In the genomic region with DNA sequence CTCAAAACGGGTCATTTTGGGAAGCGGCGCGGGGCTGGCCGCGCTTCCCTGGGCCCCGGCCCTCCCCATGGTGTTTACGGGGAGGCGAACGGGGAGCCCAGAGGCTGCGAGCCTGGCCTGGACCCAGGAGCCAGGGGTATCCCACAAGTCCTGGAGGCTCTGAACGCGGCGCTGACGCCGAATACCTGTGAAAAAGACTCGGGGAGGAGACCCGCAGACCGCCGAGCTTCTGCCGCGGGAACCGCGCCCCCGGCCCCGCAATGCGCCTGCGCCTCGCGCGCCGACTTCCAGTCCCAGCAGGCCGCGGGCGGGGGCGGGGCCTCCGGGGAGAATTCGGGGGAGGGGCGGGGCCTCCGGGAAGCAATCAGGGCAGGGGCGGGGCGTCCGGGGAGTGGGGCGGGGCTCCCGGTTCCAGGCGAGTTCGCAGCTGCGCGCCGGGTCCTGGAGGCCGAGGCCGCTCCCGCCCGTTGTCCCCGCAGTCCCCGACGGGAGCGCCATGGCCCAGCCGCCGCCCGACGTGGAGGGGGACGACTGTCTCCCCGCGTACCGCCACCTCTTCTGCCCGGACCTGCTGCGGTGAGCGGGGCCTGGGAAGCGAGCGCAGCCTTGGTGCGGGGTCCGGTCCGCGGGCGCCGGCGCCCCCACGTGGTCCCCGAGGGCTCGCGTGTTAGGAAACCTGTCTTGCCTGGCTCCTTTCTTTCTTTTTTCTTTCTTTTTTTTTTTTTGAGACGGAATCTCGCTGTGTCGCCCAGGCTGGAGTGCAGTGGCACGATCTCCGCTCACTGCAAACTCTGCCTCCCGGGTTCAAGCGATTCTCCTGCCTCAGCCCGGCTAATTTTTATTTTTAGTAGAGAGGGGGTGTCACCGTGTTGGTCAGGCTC, we compare ENCODE assay signal across 1 cellular context.
TF ChIP-seq lines count a peak whose summit lies in the region.

A gene with protein sequence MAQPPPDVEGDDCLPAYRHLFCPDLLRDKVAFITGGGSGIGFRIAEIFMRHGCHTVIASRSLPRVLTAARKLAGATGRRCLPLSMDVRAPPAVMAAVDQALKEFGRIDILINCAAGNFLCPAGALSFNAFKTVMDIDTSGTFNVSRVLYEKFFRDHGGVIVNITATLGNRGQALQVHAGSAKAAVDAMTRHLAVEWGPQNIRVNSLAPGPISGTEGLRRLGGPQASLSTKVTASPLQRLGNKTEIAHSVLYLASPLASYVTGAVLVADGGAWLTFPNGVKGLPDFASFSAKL (plus strand): TSS at position 418 of the 881 bp plus-strand sequence. CDS start 79 bp downstream, at position 497.

TF ChIP-seq in HEK293, 187 proteins besides CTCF, POLR2A, EP300 and RAD21 (continued from another document and continues in another):
- TF ChIP-seq ZBTB21 (tag by site-specific recombination; IDR thresholded peaks at IDR 0.05) (no peak), ZNF433 (tag by site-specific recombination; IDR thresholded peaks at IDR 0.05; ENCODE audit: low read depth) (no peak), ZNF776 (tag by site-specific recombination; IDR thresholded peaks at IDR 0.05; ENCODE audit: borderline replicate concordance) (no peak), SALL2 (tag by site-specific recombination; IDR thresholded peaks at IDR 0.05; ENCODE audit: borderline replicate concordance) (no peak), YY2 (tag by site-specific recombination; IDR thresholded peaks at IDR 0.05) (peak; percentile 32), ZXDB (tag by site-specific recombination; IDR thresholded peaks at IDR 0.05) (peak; percentile 26; the same call in 1 of the 2 replicates), KLF9 (tag by site-specific recombination; IDR thresholded peaks at IDR 0.05; ENCODE audit: low read depth) (peak; percentile 48), ZBTB7A (tag by site-specific recombination; IDR thresholded peaks at IDR 0.05; ENCODE audit: low read depth) (peak; percentile 69; the same call in 1 of the 2 replicates), ZNF169 (tag by site-specific recombination; IDR thresholded peaks at IDR 0.05) (no peak), ZNF530 (tag by site-specific recombination; IDR thresholded peaks at IDR 0.05; ENCODE audit: low read depth) (no peak), ZNF707 (tag by site-specific recombination; IDR thresholded peaks at IDR 0.05) (no peak), ZNF791 (tag by site-specific recombination; IDR thresholded peaks at IDR 0.05) (no peak), ZNF514 (tag by site-specific recombination; IDR thresholded peaks at IDR 0.05) (no peak), KLF10 (tag by site-specific recombination; IDR thresholded peaks at IDR 0.05) (no peak), ZNF184 (tag by site-specific recombination; IDR thresholded peaks at IDR 0.05) (peak; percentile 54; the same call in 1 of the 2 replicates), ZNF274 (IDR thresholded peaks at IDR 0.05; ENCODE audit: low read length) (no peak), ZNF274 (tag by site-specific recombination; IDR thresholded peaks at IDR 0.05; ENCODE audit: borderline replicate concordance) (no peak), SETDB1 (IDR thresholded peaks at IDR 0.05; ENCODE audit: insufficient read length, low read length) (no peak), ZNF239 (tag by site-specific recombination; IDR thresholded peaks at IDR 0.05) (peak; percentile 50; the same call in 1 of the 2 replicates), ZNF221 (tag by site-specific recombination; IDR thresholded peaks at IDR 0.05; ENCODE audit: borderline replicate concordance) (0 out of 2 replicates have a peak, but pooled peaks have one; percentile 38), ZNF266 (tag by site-specific recombination; IDR thresholded peaks at IDR 0.05; ENCODE audit: low read depth) (no peak), PATZ1 (tag by site-specific recombination; IDR thresholded peaks at IDR 0.05) (peak; percentile 71), ZNF175 (tag by site-specific recombination; IDR thresholded peaks at IDR 0.05) (no peak), ZNF423 (tag by site-specific recombination; IDR thresholded peaks at IDR 0.05) (no peak), ZSCAN23 (tag by site-specific recombination; IDR thresholded peaks at IDR 0.05) (no peak), RBAK (tag by site-specific recombination; IDR thresholded peaks at IDR 0.05) (no peak), HOXC10 (CRISPR knock-in tag; IDR thresholded peaks at IDR 0.05) (no peak), PRDM1 (tag by site-specific recombination; IDR thresholded peaks at IDR 0.05) (no peak), WT1 (tag by site-specific recombination; IDR thresholded peaks at IDR 0.05) (no peak), HOXD13 (CRISPR knock-in tag; IDR thresholded peaks at IDR 0.05; ENCODE audit: borderline replicate concordance) (no peak), ZBTB20 (tag by site-specific recombination; IDR thresholded peaks at IDR 0.05) (peak; percentile 93), ZBTB10 (tag by site-specific recombination; IDR thresholded peaks at IDR 0.05) (no peak), ZFP41 (tag by site-specific recombination; IDR thresholded peaks at IDR 0.05; ENCODE audit: borderline replicate concordance) (no peak), ZNF747 (tag by site-specific recombination; IDR thresholded peaks at IDR 0.05) (no peak), ZNF600 (tag by site-specific recombination; IDR thresholded peaks at IDR 0.05) (peak; percentile 80), SP2 (tag by site-specific recombination; IDR thresholded peaks at IDR 0.05) (peak; percentile 32), GLIS2 (tag by site-specific recombination; IDR thresholded peaks at IDR 0.05) (peak; percentile 65; the same call in 1 of the 2 replicates), ZNF16 (tag by site-specific recombination; IDR thresholded peaks at IDR 0.05; ENCODE audit: low read depth) (no peak), SCRT1 (tag by site-specific recombination; IDR thresholded peaks at IDR 0.05; ENCODE audit: borderline replicate concordance) (no peak), BCL11A (tag by site-specific recombination; IDR thresholded peaks at IDR 0.05; ENCODE audit: low read depth) (no peak), ZNF214 (tag by site-specific recombination; IDR thresholded peaks at IDR 0.05; ENCODE audit: borderline replicate concordance) (no peak), ZNF114 (tag by site-specific recombination; IDR thresholded peaks at IDR 0.05) (no peak), ZSCAN16 (tag by site-specific recombination; IDR thresholded peaks at IDR 0.05) (0 out of 2 replicates have a peak, but pooled peaks have one; percentile 24), ZNF121 (tag by site-specific recombination; IDR thresholded peaks at IDR 0.05) (no peak), ZNF561 (tag by site-specific recombination; IDR thresholded peaks at IDR 0.05; ENCODE audit: borderline replicate concordance) (peak; percentile 66), ZNF24 (tag by site-specific recombination; IDR thresholded peaks at IDR 0.05) (no peak), ZNF366 (tag by site-specific recombination; conservative IDR thresholded peaks at IDR 0.05) (peak; percentile 35; the same call in 1 of the 2 replicates), ZNF202 (tag by site-specific recombination; IDR thresholded peaks at IDR 0.05; ENCODE audit: borderline replicate concordance) (no peak), ZBTB17 (tag by site-specific recombination; IDR thresholded peaks at IDR 0.05) (peak; percentile 92)
- TF ChIP-seq, protein P1, sequence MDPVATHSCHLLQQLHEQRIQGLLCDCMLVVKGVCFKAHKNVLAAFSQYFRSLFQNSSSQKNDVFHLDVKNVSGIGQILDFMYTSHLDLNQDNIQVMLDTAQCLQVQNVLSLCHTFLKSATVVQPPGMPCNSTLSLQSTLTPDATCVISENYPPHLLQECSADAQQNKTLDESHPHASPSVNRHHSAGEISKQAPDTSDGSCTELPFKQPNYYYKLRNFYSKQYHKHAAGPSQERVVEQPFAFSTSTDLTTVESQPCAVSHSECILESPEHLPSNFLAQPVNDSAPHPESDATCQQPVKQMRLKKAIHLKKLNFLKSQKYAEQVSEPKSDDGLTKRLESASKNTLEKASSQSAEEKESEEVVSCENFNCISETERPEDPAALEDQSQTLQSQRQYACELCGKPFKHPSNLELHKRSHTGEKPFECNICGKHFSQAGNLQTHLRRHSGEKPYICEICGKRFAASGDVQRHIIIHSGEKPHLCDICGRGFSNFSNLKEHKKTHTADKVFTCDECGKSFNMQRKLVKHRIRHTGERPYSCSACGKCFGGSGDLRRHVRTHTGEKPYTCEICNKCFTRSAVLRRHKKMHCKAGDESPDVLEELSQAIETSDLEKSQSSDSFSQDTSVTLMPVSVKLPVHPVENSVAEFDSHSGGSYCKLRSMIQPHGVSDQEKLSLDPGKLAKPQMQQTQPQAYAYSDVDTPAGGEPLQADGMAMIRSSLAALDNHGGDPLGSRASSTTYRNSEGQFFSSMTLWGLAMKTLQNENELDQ (tag by site-specific recombination; IDR thresholded peaks at IDR 0.05; ENCODE audit: low read depth): no peak
- TF ChIP-seq, protein P2, sequence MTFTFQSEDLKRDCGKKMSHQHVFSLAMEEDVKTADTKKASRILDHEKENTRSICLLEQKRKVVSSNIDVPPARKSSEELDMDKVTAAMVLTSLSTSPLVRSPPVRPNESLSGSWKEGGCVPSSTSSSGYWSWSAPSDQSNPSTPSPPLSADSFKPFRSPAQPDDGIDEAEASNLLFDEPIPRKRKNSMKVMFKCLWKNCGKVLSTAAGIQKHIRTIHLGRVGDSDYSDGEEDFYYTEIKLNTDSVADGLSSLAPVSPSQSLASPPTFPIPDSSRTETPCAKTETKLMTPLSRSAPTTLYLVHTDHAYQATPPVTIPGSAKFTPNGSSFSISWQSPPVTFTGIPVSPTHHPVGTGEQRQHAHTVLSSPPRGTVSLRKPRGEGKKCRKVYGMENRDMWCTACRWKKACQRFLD (tag by site-specific recombination; IDR thresholded peaks at IDR 0.05): no peak
- TF ChIP-seq, protein P3, sequence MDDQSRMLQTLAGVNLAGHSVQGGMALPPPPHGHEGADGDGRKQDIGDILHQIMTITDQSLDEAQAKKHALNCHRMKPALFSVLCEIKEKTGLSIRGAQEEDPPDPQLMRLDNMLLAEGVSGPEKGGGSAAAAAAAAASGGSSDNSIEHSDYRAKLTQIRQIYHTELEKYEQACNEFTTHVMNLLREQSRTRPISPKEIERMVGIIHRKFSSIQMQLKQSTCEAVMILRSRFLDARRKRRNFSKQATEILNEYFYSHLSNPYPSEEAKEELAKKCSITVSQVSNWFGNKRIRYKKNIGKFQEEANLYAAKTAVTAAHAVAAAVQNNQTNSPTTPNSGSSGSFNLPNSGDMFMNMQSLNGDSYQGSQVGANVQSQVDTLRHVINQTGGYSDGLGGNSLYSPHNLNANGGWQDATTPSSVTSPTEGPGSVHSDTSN (CRISPR knock-in tag; IDR thresholded peaks at IDR 0.05): no peak; the same call in 1 of the 2 replicates
- TF ChIP-seq, protein P4, sequence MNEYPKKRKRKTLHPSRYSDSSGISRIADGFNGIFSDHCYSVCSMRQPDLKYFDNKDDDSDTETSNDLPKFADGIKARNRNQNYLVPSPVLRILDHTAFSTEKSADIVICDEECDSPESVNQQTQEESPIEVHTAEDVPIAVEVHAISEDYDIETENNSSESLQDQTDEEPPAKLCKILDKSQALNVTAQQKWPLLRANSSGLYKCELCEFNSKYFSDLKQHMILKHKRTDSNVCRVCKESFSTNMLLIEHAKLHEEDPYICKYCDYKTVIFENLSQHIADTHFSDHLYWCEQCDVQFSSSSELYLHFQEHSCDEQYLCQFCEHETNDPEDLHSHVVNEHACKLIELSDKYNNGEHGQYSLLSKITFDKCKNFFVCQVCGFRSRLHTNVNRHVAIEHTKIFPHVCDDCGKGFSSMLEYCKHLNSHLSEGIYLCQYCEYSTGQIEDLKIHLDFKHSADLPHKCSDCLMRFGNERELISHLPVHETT (tag by site-specific recombination; IDR thresholded peaks at IDR 0.05): no peak
- TF ChIP-seq, protein P5, sequence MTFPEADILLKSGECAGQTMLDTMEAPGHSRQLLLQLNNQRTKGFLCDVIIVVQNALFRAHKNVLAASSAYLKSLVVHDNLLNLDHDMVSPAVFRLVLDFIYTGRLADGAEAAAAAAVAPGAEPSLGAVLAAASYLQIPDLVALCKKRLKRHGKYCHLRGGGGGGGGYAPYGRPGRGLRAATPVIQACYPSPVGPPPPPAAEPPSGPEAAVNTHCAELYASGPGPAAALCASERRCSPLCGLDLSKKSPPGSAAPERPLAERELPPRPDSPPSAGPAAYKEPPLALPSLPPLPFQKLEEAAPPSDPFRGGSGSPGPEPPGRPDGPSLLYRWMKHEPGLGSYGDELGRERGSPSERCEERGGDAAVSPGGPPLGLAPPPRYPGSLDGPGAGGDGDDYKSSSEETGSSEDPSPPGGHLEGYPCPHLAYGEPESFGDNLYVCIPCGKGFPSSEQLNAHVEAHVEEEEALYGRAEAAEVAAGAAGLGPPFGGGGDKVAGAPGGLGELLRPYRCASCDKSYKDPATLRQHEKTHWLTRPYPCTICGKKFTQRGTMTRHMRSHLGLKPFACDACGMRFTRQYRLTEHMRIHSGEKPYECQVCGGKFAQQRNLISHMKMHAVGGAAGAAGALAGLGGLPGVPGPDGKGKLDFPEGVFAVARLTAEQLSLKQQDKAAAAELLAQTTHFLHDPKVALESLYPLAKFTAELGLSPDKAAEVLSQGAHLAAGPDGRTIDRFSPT (tag by site-specific recombination; IDR thresholded peaks at IDR 0.05): no peak
